8 cellular contexts compared by ENCODE assay signal in the genomic region with DNA sequence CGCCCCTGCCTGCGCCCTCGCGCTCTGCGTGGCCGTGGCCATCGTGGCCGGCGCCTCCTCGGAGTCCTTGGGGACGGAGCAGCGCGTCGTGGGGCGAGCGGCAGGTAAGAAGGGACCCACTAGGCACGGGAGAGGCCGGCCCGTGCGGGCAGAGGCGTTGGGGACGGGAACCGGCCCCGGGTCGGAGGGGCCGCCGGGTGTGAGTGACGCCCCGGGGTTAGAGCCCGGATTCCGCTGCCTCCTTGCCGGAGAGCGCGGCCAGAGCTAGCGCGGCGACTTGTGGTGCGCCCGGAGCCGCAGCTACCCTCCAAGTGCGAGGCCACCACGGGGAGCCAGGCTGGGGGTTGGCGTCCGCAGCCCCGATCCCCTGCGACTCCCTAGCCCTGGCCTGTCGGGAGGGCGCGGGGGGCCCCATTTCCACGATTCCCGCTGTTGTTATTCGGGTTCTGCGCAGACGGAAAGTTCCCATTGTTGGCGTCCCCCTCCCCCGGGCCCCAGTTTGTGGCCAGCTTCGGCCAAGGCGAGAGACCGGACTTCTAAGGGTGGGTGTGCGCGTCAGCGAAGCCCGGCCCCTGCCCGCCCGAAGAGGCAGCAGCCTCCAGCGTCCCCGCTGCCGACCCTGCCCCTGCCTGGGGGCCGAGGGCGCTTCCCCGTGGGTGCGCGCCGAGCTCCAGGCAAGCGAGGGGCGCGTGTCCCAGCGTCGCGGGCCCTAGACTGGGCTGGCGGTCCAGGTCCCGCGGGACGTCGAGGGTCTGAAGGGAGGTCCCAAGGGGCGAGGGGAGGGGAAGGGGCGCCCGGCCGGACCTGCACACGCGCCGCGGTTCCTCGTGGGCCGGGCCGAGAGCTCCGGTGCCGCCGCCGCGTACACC. TPM values are rescaled to one million over a fixed set of nuclear protein-coding genes. Genes with fewer than 3 reads are reported as not detected.
DNase-seq lines count a peak whose midpoint lies in the region; ATAC-seq and TF ChIP-seq lines count a peak whose summit lies in the region.

No MANE protein-coding gene starts in this region.

- peak overlapping the region; percentile 45 to 55 for H3K4me3 ChIP-seq in right atrium auricular region
- peak overlapping the region; percentile 22 for H3K4me3 ChIP-seq in brain microvascular endothelial cell (ENCODE audit: low read depth, low read length)
- peak overlapping the region; percentile 48 for H3K4me3 ChIP-seq in lung

- WGBS in lung, 2 donors = 1% methylated on average over 86 to 101 of the region's 101 CpGs

- peaks cover 27% of the 10 kb centered on the region for H3K27me3 Mint-ChIP-seq in activated CD4-positive, alpha-beta T cell treated with anti-CD3 and anti-CD28 coated beads, Interleukin-2, amount 10 ng/mL, durations not matched to agents 7 days and 5 days

- DNase-seq in right atrium auricular region (ENCODE audit: low spot score) = no peak
- DNase-seq in Right ventricle myocardium superior = no peak
- DNase-seq in brain microvascular endothelial cell = no peak
- no peak for DNase-seq in lung (ENCODE audit: low spot score)
- no peak for DNase-seq in superior temporal gyrus (ENCODE audit: extremely low spot score)
- no peak for DNase-seq in activated CD4-positive, alpha-beta T cell treated with anti-CD3 and anti-CD28 coated beads, Interleukin-2, amount 10 ng/mL, durations not matched to agents 7 days and 5 days
- no peak for DNase-seq in NCI-H128 (lab: John Stamatoyannopoulos, UW; ENCODE audit: unreplicated experiment)

- no peaks in the 10 kb centered on the region for H3K36me3 Mint-ChIP-seq in activated CD4-positive, alpha-beta T cell treated with anti-CD3 and anti-CD28 coated beads, Interleukin-2, amount 10 ng/mL, durations not matched to agents 7 days and 5 days (ENCODE audit: low read depth)

- TF ChIP-seq CTCF in right atrium auricular region (IDR thresholded peaks at IDR 0.05) (no peak), brain microvascular endothelial cell (IDR thresholded peaks at IDR 0.05; ENCODE audit: low read depth, low read length, missing control alignments) (no peak), lung (IDR thresholded peaks at IDR 0.05; ENCODE audit: control extremely low read depth, extremely low read depth) (no peak)

- H3K27ac ChIP-seq in right atrium auricular region (no peak overlapping the region), brain microvascular endothelial cell (no peak overlapping the region), lung (ENCODE audit: low read depth in 1 of 2, low read length in 1 of 2) (no peak overlapping the region)

- no peaks in the 10 kb centered on the region for H3K9me3 Mint-ChIP-seq in activated CD4-positive, alpha-beta T cell treated with anti-CD3 and anti-CD28 coated beads, Interleukin-2, amount 10 ng/mL, durations not matched to agents 7 days and 5 days

- peaks cover 0 to 24% of the 10 kb centered on the region in 2 donors for H3K27me3 ChIP-seq in right atrium auricular region
- H3K27me3 ChIP-seq in brain microvascular endothelial cell (replicated peaks) = peaks cover 23% of the 10 kb centered on the region
- no peaks in the 10 kb centered on the region for H3K27me3 ChIP-seq in lung (ENCODE audit: control insufficient read depth, insufficient read depth)

- peaks cover 0 to 23% of the 10 kb centered on the region in 2 donors for H3K4me1 ChIP-seq in right atrium auricular region
- peaks cover 0 to 14% of the 10 kb centered on the region in 2 donors for H3K4me1 ChIP-seq in lung (ENCODE audit: control insufficient read depth in 2 of 2, insufficient read depth in 2 of 2, low read length in 2 of 2)

- CTCF ChIA-PET in activated CD4-positive, alpha-beta T cell treated with anti-CD3 and anti-CD28 coated beads, Interleukin-2, amount 10 ng/mL, durations not matched to agents 7 days and 5 days (lab: Charles Lee) = interaction anchor here (1.0 kb wide), 2 partner anchors 13 to 14 kb away, joined by 3 read pairs; no protein-coding TSS in a partner anchor

- intact Hi-C loops in Right ventricle myocardium superior (cut with DNase I) = no loop called here

- H3K27ac Mint-ChIP-seq in activated CD4-positive, alpha-beta T cell treated with anti-CD3 and anti-CD28 coated beads, Interleukin-2, amount 10 ng/mL, durations not matched to agents 7 days and 5 days = no peak overlapping the region

- no peaks in the 10 kb centered on the region for H3K4me1 Mint-ChIP-seq in activated CD4-positive, alpha-beta T cell treated with anti-CD3 and anti-CD28 coated beads, Interleukin-2, amount 10 ng/mL, durations not matched to agents 7 days and 5 days

- in situ Hi-C loops in brain microvascular endothelial cell (cut with HindIII; ENCODE audit: low pct_ligation_motif_present, low sequenced_read_pairs) = no loop called here

- no peak overlapping the region for H3K4me3 Mint-ChIP-seq in activated CD4-positive, alpha-beta T cell treated with anti-CD3 and anti-CD28 coated beads, Interleukin-2, amount 10 ng/mL, durations not matched to agents 7 days and 5 days

- no peaks in the 10 kb centered on the region for H3K36me3 ChIP-seq in right atrium auricular region
- no peaks in the 10 kb centered on the region for H3K36me3 ChIP-seq in brain microvascular endothelial cell (replicated peaks)
- no peaks in the 10 kb centered on the region for H3K36me3 ChIP-seq in lung (ENCODE audit: control insufficient read depth in 2 of 2, insufficient read depth in 2 of 2, low read length in 2 of 2)

- H3K9me3 ChIP-seq in right atrium auricular region (no peaks in the 10 kb centered on the region), lung (ENCODE audit: control insufficient read depth in 2 of 2, insufficient read depth in 1 of 2, low read length in 1 of 2) (no peaks in the 10 kb centered on the region)

- POLR2A ChIA-PET in activated CD4-positive, alpha-beta T cell treated with anti-CD3 and anti-CD28 coated beads, Interleukin-2, amount 10 ng/mL, durations not matched to agents 7 days and 5 days (lab: Charles Lee) = no interaction called here

- ATAC-seq in Right ventricle myocardium superior (ENCODE audit: poor library complexity) = no peak
- ATAC-seq in lung (ENCODE audit: insufficient read depth, low FRiP score) = peak; percentile 4
- ATAC-seq in GM19023 (IDR thresholded peaks at IDR 0.05; ENCODE audit: unreplicated experiment) = no peak

RNA-seq across cellular contexts. Expression of a gene that starts 1.1 kb away (rescaled TPM):
- total RNA-seq in right atrium auricular region (10 to 100 TPM in 1 of 2 donors, 1 to 10 TPM in 1; 2.6 to 15.4 TPM), Right ventricle myocardium superior (2.9 TPM), lung (10 to 100 TPM; 24.8 to 99.3 TPM)
- 10 to 100 TPM in 1 of 2 donors, 1 to 10 TPM in 1; 8.1 to 20.0 TPM for polyA plus RNA-seq in lung
- total RNA-seq in activated CD4-positive, alpha-beta T cell treated with anti-CD3 and anti-CD28 coated beads, Interleukin-2, amount 10 ng/mL, durations not matched to agents 7 days and 5 days = under 1 TPM; 0.25 to 0.27 TPM
